1 cellular context compared by ENCODE assay signal in the genomic region with DNA sequence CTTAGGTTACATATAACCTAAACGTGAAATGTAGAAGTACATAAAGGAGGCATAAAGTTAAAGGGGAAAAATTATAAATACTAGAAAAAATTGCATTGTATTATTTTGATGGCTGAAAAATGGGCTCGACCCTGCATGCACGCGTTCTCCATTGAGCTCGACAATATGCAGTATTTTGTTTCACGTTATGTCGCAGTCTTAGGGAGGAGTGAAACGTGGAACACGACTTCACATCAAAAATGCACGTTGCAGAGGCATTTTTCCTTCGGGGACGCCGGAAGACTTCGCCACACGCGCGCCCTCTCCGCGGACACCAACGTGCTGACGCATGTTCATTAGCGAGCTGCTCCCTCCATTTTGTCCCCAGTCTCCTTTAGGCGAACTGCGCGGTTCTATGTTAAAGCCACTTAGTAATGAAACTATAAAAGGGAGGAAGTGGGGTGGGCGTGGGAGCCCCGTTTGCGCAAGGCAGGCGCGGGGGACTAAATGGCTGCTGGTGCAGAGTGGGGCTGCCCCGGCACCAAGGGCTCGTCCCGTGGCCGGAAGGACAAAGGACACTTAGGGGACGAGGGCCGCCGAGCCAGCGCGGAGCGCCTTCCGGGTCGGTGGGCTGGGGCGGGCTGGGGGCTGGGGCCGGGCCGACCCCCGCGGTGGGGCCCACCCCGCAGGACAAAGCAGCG.
TF ChIP-seq lines count a peak whose summit lies in the region.

No MANE protein-coding gene starts in this region.

TF ChIP-seq in GM12878, 131 proteins besides CTCF, POLR2A, EP300 and RAD21 (continued from another document and continues in another):
- TF ChIP-seq CHD2 (IDR thresholded peaks at IDR 0.05; ENCODE audit: borderline replicate concordance, low read depth, low read length) (0 out of 2 replicates have a peak, but pooled peaks have one; percentile 42), MEF2A (IDR thresholded peaks at IDR 0.05; ENCODE audit: insufficient read depth, low read depth, low read length) (peak; percentile 51; the same call in 1 of the 2 replicates), BRCA1 (IDR thresholded peaks at IDR 0.05; ENCODE audit: low read depth, low read length) (no peak), BMI1 (IDR thresholded peaks at IDR 0.05; ENCODE audit: borderline replicate concordance) (no peak), REST (IDR thresholded peaks at IDR 0.05; ENCODE audit: low read depth, low read length) (no peak; the same call in 1 of the 2 replicates), ZNF24 (IDR thresholded peaks at IDR 0.05) (no peak), TARDBP (IDR thresholded peaks at IDR 0.05; ENCODE audit: borderline replicate concordance) (no peak), MYC (IDR thresholded peaks at IDR 0.05; ENCODE audit: insufficient read depth, insufficient read length, insufficient replicate concordance, low read length, severe bottlenecking) (no peak), SMAD5 (IDR thresholded peaks at IDR 0.05; ENCODE audit: low read depth) (peak; percentile 66; the same call in 1 of the 2 replicates), BCL11A (IDR thresholded peaks at IDR 0.05; ENCODE audit: low read depth, low read length) (peak; percentile 45; the same call in 1 of the 2 replicates), RELA (IDR thresholded peaks at IDR 0.05; ENCODE audit: borderline replicate concordance, partially characterized antibody) (no peak), HDGF (IDR thresholded peaks at IDR 0.05) (no peak), GABPA (IDR thresholded peaks at IDR 0.05; ENCODE audit: low read depth) (peak; percentile 52; the same call in 1 of the 2 replicates), ESRRA (IDR thresholded peaks at IDR 0.05; ENCODE audit: low read length) (peak; percentile 92), PML (IDR thresholded peaks at IDR 0.05; ENCODE audit: low read length) (peak; percentile 81), PKNOX1 (IDR thresholded peaks at IDR 0.05) (no peak), E2F4 (IDR thresholded peaks at IDR 0.05; ENCODE audit: low read depth, low read length) (no peak), CBX3 (IDR thresholded peaks at IDR 0.05; ENCODE audit: borderline replicate concordance, low read depth) (no peak), JUNB (IDR thresholded peaks at IDR 0.05) (peak; percentile 21; the same call in 1 of the 2 replicates), DPF2 (IDR thresholded peaks at IDR 0.05) (peak; percentile 22; the same call in 1 of the 2 replicates), PRDM15 (CRISPR knock-in tag; IDR thresholded peaks at IDR 0.05) (no peak), STAT3 (IDR thresholded peaks at IDR 0.05; ENCODE audit: low read depth, low read length) (no peak), MYB (IDR thresholded peaks at IDR 0.05; ENCODE audit: borderline replicate concordance, low read depth, low read length) (no peak)
- TF ChIP-seq, protein P1, sequence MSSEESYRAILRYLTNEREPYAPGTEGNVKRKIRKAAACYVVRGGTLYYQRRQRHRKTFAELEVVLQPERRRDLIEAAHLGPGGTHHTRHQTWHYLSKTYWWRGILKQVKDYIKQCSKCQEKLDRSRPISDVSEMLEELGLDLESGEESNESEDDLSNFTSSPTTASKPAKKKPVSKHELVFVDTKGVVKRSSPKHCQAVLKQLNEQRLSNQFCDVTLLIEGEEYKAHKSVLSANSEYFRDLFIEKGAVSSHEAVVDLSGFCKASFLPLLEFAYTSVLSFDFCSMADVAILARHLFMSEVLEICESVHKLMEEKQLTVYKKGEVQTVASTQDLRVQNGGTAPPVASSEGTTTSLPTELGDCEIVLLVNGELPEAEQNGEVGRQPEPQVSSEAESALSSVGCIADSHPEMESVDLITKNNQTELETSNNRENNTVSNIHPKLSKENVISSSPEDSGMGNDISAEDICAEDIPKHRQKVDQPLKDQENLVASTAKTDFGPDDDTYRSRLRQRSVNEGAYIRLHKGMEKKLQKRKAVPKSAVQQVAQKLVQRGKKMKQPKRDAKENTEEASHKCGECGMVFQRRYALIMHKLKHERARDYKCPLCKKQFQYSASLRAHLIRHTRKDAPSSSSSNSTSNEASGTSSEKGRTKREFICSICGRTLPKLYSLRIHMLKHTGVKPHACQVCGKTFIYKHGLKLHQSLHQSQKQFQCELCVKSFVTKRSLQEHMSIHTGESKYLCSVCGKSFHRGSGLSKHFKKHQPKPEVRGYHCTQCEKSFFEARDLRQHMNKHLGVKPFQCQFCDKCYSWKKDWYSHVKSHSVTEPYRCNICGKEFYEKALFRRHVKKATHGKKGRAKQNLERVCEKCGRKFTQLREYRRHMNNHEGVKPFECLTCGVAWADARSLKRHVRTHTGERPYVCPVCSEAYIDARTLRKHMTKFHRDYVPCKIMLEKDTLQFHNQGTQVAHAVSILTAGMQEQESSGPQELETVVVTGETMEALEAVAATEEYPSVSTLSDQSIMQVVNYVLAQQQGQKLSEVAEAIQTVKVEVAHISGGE (CRISPR knock-in tag; IDR thresholded peaks at IDR 0.05), result no peak
- TF ChIP-seq, protein P2, sequence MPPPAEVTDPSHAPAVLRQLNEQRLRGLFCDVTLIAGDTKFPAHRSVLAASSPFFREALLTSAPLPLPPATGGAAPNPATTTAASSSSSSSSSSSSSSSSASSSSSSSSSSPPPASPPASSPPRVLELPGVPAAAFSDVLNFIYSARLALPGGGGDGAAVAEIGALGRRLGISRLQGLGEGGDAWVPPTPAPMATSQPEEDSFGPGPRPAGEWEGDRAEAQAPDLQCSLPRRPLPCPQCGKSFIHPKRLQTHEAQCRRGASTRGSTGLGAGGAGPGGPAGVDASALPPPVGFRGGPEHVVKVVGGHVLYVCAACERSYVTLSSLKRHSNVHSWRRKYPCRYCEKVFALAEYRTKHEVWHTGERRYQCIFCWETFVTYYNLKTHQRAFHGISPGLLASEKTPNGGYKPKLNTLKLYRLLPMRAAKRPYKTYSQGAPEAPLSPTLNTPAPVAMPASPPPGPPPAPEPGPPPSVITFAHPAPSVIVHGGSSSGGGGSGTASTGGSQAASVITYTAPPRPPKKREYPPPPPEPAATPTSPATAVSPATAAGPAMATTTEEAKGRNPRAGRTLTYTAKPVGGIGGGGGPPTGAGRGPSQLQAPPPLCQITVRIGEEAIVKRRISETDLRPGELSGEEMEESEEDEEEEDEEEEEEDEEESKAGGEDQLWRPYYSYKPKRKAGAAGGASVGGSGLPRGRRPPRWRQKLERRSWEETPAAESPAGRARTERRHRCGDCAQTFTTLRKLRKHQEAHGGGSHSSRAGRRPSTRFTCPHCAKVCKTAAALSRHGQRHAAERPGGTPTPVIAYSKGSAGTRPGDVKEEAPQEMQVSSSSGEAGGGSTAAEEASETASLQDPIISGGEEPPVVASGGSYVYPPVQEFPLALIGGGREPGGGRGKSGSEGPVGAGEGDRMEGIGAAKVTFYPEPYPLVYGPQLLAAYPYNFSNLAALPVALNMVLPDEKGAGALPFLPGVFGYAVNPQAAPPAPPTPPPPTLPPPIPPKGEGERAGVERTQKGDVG (CRISPR knock-in tag; IDR thresholded peaks at IDR 0.05), result 0 out of 2 replicates have a peak, but pooled peaks have one; percentile 19
- TF ChIP-seq, protein P3, sequence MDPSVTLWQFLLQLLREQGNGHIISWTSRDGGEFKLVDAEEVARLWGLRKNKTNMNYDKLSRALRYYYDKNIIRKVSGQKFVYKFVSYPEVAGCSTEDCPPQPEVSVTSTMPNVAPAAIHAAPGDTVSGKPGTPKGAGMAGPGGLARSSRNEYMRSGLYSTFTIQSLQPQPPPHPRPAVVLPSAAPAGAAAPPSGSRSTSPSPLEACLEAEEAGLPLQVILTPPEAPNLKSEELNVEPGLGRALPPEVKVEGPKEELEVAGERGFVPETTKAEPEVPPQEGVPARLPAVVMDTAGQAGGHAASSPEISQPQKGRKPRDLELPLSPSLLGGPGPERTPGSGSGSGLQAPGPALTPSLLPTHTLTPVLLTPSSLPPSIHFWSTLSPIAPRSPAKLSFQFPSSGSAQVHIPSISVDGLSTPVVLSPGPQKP (IDR thresholded peaks at IDR 0.05; ENCODE audit: low read depth, low read length), result 0 out of 2 replicates have a peak, but pooled peaks have one; percentile 59
- TF ChIP-seq, protein P4, sequence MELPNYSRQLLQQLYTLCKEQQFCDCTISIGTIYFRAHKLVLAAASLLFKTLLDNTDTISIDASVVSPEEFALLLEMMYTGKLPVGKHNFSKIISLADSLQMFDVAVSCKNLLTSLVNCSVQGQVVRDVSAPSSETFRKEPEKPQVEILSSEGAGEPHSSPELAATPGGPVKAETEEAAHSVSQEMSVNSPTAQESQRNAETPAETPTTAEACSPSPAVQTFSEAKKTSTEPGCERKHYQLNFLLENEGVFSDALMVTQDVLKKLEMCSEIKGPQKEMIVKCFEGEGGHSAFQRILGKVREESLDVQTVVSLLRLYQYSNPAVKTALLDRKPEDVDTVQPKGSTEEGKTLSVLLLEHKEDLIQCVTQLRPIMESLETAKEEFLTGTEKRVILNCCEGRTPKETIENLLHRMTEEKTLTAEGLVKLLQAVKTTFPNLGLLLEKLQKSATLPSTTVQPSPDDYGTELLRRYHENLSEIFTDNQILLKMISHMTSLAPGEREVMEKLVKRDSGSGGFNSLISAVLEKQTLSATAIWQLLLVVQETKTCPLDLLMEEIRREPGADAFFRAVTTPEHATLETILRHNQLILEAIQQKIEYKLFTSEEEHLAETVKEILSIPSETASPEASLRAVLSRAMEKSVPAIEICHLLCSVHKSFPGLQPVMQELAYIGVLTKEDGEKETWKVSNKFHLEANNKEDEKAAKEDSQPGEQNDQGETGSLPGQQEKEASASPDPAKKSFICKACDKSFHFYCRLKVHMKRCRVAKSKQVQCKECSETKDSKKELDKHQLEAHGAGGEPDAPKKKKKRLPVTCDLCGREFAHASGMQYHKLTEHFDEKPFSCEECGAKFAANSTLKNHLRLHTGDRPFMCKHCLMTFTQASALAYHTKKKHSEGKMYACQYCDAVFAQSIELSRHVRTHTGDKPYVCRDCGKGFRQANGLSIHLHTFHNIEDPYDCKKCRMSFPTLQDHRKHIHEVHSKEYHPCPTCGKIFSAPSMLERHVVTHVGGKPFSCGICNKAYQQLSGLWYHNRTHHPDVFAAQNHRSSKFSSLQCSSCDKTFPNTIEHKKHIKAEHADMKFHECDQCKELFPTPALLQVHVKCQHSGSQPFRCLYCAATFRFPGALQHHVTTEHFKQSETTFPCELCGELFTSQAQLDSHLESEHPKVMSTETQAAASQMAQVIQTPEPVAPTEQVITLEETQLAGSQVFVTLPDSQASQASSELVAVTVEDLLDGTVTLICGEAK (IDR thresholded peaks at IDR 0.05; ENCODE audit: borderline replicate concordance), result peak; percentile 15; the same call in 1 of the 2 replicates
